Comparison of ENCODE assay signal across 9 cellular contexts in the genomic region with DNA sequence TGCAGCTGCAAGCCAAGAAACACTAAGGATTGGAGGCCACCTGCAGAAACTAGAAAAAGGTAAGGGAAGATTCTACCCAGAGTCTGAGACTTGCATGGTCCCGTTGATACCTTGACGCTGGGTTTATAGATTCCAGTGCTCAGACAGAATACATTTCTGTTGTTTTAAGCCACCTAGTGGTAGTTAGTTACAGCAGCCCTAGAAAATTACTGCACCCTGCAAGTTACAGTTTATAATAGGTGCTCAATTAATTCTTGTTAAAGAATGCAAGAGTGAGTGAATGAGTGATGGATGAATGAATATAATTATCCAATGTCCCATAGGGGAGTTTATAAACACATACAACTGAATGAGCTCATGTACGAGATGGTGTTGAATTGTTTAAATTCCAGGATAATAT.
A peak's percentile ranks its signal among the peaks of the same experiment; 100 is the strongest.
DNase-seq lines count a peak whose midpoint lies in the region; ATAC-seq and TF ChIP-seq lines count a peak whose summit lies in the region.
"Had no signal": no experiment of that assay in that cellular context is flagged by ENCODE, and none has a peak within 500 bp of the region (broad histone marks: within the 10 kb centered on the region; RNA-seq: fewer than 3 reads in every experiment).

No MANE protein-coding gene starts in this region.

- peak; percentile 46 for ATAC-seq in HG03175 (IDR thresholded peaks at IDR 0.05; ENCODE audit: unreplicated experiment)
- no peak for ATAC-seq in activated T-helper 17 cell treated with anti-CD3 and anti-CD28 coated beads, Interleukin-2, amount 50 U/mL, for 72 hours (replicated peaks)
- no peak for ATAC-seq in GM21619 (IDR thresholded peaks at IDR 0.05; ENCODE audit: unreplicated experiment)
- ATAC-seq: activated CD8-positive, alpha-beta memory T cell treated with anti-CD3 and anti-CD28 coated beads, Interleukin-2, amount 10 ng/mL, durations not matched to agents 7 days and 5 days had no signal

- H3K4me1 ChIP-seq in tibial nerve, result no peaks in the 10 kb centered on the region

- no peak for DNase-seq in GM06990 (ENCODE audit: extremely low read depth, insufficient read length)
- peak; percentile 60 for DNase-seq in SK-MEL-5 (ENCODE audit: low read depth, low spot score)
- peak; percentile 11 for DNase-seq in kidney tubule cell (ENCODE audit: low spot score)
- DNase-seq in ecto neural progenitor cell (ENCODE audit: low spot score), result no peak
- DNase-seq in tibial nerve (ENCODE audit: low spot score in 2 of 2), result no peak
- DNase-seq: activated CD8-positive, alpha-beta memory T cell treated with anti-CD3 and anti-CD28 coated beads, Interleukin-2, amount 10 ng/mL, durations not matched to agents 7 days and 5 days had no signal

- H3K36me3 ChIP-seq in GM06990 (ENCODE audit: control insufficient read depth, insufficient read depth, low read length) (no peaks in the 10 kb centered on the region), tibial nerve (no peaks in the 10 kb centered on the region)

- no peaks in the 10 kb centered on the region for H3K36me3 Mint-ChIP-seq in activated T-helper 17 cell treated with anti-CD3 and anti-CD28 coated beads, Interleukin-2, amount 50 U/mL, for 72 hours (ENCODE audit: low read depth)
- H3K36me3 Mint-ChIP-seq: activated CD8-positive, alpha-beta memory T cell treated with anti-CD3 and anti-CD28 coated beads, Interleukin-2, amount 10 ng/mL, durations not matched to agents 7 days and 5 days had no signal

- H3K9me3 Mint-ChIP-seq in activated T-helper 17 cell treated with anti-CD3 and anti-CD28 coated beads, Interleukin-2, amount 50 U/mL, for 72 hours, result no peaks in the 10 kb centered on the region

- H3K4me3 Mint-ChIP-seq in activated T-helper 17 cell treated with anti-CD3 and anti-CD28 coated beads, Interleukin-2, amount 50 U/mL, for 72 hours, result no peak overlapping the region
- H3K4me3 Mint-ChIP-seq: activated CD8-positive, alpha-beta memory T cell treated with anti-CD3 and anti-CD28 coated beads, Interleukin-2, amount 10 ng/mL, durations not matched to agents 7 days and 5 days had no signal

- WGBS in tibial nerve, 2 donors, result 62 to 75% methylated on average over 3 of the region's 3 CpGs

- TF ChIP-seq CTCF in GM06990 (IDR thresholded peaks at IDR 0.05; ENCODE audit: insufficient read depth, low read length, poor library complexity, severe bottlenecking) (peak; percentile 53), tibial nerve (IDR thresholded peaks at IDR 0.05) (no peak)

- in situ Hi-C loops in SK-MEL-5 (cut with HindIII; ENCODE audit: low pct_unique_long_range_greater_than_20kb, low sequenced_read_pairs), result loop anchor here (25.0 kb wide), 1 partner anchor 101 kb away; no protein-coding TSS in a partner anchor

- H3K4me1 Mint-ChIP-seq in activated T-helper 17 cell treated with anti-CD3 and anti-CD28 coated beads, Interleukin-2, amount 50 U/mL, for 72 hours, result no peaks in the 10 kb centered on the region
- H3K4me1 Mint-ChIP-seq: activated CD8-positive, alpha-beta memory T cell treated with anti-CD3 and anti-CD28 coated beads, Interleukin-2, amount 10 ng/mL, durations not matched to agents 7 days and 5 days had no signal

- no peaks in the 10 kb centered on the region for H3K27me3 Mint-ChIP-seq in activated T-helper 17 cell treated with anti-CD3 and anti-CD28 coated beads, Interleukin-2, amount 50 U/mL, for 72 hours
- H3K27me3 Mint-ChIP-seq: activated CD8-positive, alpha-beta memory T cell treated with anti-CD3 and anti-CD28 coated beads, Interleukin-2, amount 10 ng/mL, durations not matched to agents 7 days and 5 days had no signal

- H3K9me3 ChIP-seq in tibial nerve, result no peaks in the 10 kb centered on the region

- no peak overlapping the region for H3K4me3 ChIP-seq in GM06990 (replicated peaks; ENCODE audit: low read depth, low read length)
- no peak overlapping the region for H3K4me3 ChIP-seq in tibial nerve

- H3K27me3 ChIP-seq in GM06990 (replicated peaks; ENCODE audit: control insufficient read depth, insufficient read depth, low read length), result no peaks in the 10 kb centered on the region
- no peaks in the 10 kb centered on the region for H3K27me3 ChIP-seq in tibial nerve

- no peak for TF ChIP-seq EP300 in tibial nerve (IDR thresholded peaks at IDR 0.05)

- no peak overlapping the region for H3K27ac ChIP-seq in tibial nerve

- H3K27ac Mint-ChIP-seq in activated T-helper 17 cell treated with anti-CD3 and anti-CD28 coated beads, Interleukin-2, amount 50 U/mL, for 72 hours, result no peak overlapping the region
- H3K27ac Mint-ChIP-seq: activated CD8-positive, alpha-beta memory T cell treated with anti-CD3 and anti-CD28 coated beads, Interleukin-2, amount 10 ng/mL, durations not matched to agents 7 days and 5 days had no signal

- TF ChIP-seq POLR2A in tibial nerve (IDR thresholded peaks at IDR 0.05), result no peak

Comparison
In these comparisons a context has a peak if more than half of its experiments do, and no peak if none do; other contexts are left out.
1. DNase-seq: peak in SK-MEL-5 (single experiment) and kidney tubule cell (single experiment); none in GM06990 (single experiment), ecto neural progenitor cell (single experiment) and tibial nerve (0 of 2).